Comparison of ENCODE assay signal across 21 cellular contexts in the genomic region with DNA sequence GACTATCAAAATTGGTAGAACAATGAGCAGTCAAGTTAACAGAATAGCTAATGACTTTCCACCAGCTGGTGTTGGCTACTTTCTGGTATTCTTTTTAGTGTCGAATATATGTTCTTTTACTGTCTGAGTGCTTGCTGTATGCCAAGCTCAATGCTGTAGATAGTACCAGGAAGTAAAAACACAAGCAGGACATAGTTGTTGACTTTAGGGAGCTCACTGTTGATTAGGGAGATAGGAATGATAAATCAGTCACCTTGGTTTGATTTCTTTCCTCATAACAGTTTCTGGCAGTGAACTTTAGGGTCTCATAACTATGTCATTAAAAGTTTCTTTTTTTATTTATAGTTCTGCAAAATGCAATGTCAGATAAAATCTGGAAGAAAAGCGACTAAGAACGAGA. TPM values are rescaled to one million over a fixed set of nuclear protein-coding genes. Genes with fewer than 3 reads are reported as not detected.
DNase-seq lines count a peak whose midpoint lies in the region; TF ChIP-seq lines count a peak whose summit lies in the region.
"Had no signal": no experiment of that assay in that cellular context is flagged by ENCODE, and none has a peak within 500 bp of the region (broad histone marks: within the 10 kb centered on the region; RNA-seq: fewer than 3 reads in every experiment).

No MANE protein-coding gene starts in this region.

- H3K4me1 Mint-ChIP-seq in activated naive CD4-positive, alpha-beta T cell treated with anti-CD3 and anti-CD28 coated beads for 36 hours (ENCODE audit: low read depth) = peaks cover 9% of the 10 kb centered on the region

- DNase-seq in HT-29 (ENCODE audit: low spot score) (peak; percentile 35), DMS 273 treated with DMSO at 0.1 percent for 48 hours (lab: John Stamatoyannopoulos, UW) (no peak), foreskin fibroblast (no peak), MG63 (no peak)
- no peak for DNase-seq in activated naive CD4-positive, alpha-beta T cell treated with anti-CD3 and anti-CD28 coated beads for 36 hours
- DNase-seq: ACHN; CD8-positive, alpha-beta T cell; DND-41; GM23248; KG1; NCI-H1417; NCI-H187; NCI-H2107; NCI-H446 treated with DMSO at 0.1 percent for 48 hours; NCI-H526 treated with DMSO at 0.1 percent for 48 hours; Right ventricle myocardium superior had no signal

- H3K9me3 Mint-ChIP-seq in activated naive CD4-positive, alpha-beta T cell treated with anti-CD3 and anti-CD28 coated beads for 36 hours = no peaks in the 10 kb centered on the region
- H3K9me3 Mint-ChIP-seq: CD8-positive, alpha-beta T cell had no signal

- CTCF ChIA-PET in activated naive CD4-positive, alpha-beta T cell treated with anti-CD3 and anti-CD28 coated beads for 36 hours (lab: Charles Lee) = no interaction called here

- TF ChIP-seq RAD21 in liver (IDR thresholded peaks at IDR 0.05) = no peak

- H3K27ac Mint-ChIP-seq in activated naive CD4-positive, alpha-beta T cell treated with anti-CD3 and anti-CD28 coated beads for 36 hours = no peak overlapping the region
- H3K27ac Mint-ChIP-seq: CD8-positive, alpha-beta T cell had no signal

- peak overlapping the region; percentile 93 for H3K27ac ChIP-seq in VCaP
- H3K27ac ChIP-seq in liver (ENCODE audit: low read depth in 1 of 2, low read length in 2 of 2) = no peak overlapping the region
- H3K27ac ChIP-seq: BLaER1, GM23248 had no signal

- no peak overlapping the region for H3K4me3 Mint-ChIP-seq in activated naive CD4-positive, alpha-beta T cell treated with anti-CD3 and anti-CD28 coated beads for 36 hours
- H3K4me3 Mint-ChIP-seq: CD8-positive, alpha-beta T cell had no signal

- WGBS in liver = 79% methylated on average over 3 of the region's 3 CpGs

- H3K4me3 ChIP-seq in liver (ENCODE audit: low read depth in 1 of 3, low read length in 3 of 3) = no peak overlapping the region
- no peak overlapping the region for H3K4me3 ChIP-seq in foreskin fibroblast (ENCODE audit: low read depth in 1 of 2, low read length in 2 of 2)
- H3K4me3 ChIP-seq in MG63 = no peak overlapping the region
- H3K4me3 ChIP-seq: BLaER1, GM12878, GM23248, HAP-1 had no signal

- peaks cover 50% of the 10 kb centered on the region for H3K36me3 Mint-ChIP-seq in activated naive CD4-positive, alpha-beta T cell treated with anti-CD3 and anti-CD28 coated beads for 36 hours (ENCODE audit: low read depth)

- H3K9me3 ChIP-seq in liver (ENCODE audit: control insufficient read depth in 4 of 4, low read length in 3 of 4) (no peaks in the 10 kb centered on the region), MG63 (no peaks in the 10 kb centered on the region)
- H3K9me3 ChIP-seq: BLaER1, HAP-1 had no signal

- intact Hi-C loops in activated naive CD4-positive, alpha-beta T cell treated with anti-CD3 and anti-CD28 coated beads for 36 hours (cut with micrococcal nuclease) = no loop called here

- H3K27me3 ChIP-seq in liver (ENCODE audit: control insufficient read depth in 4 of 4, insufficient read depth in 4 of 4, low read length in 3 of 4) (no peaks in the 10 kb centered on the region), MG63 (no peaks in the 10 kb centered on the region)
- H3K27me3 ChIP-seq: BLaER1 had no signal

- H3K9ac ChIP-seq in liver (ENCODE audit: low read depth in 1 of 2, low read length in 2 of 2) = no peak overlapping the region
- H3K9ac ChIP-seq: BLaER1, GM23248 had no signal

- TF ChIP-seq CTCF in VCaP (conservative IDR thresholded peaks at IDR 0.05) (no peak), liver (IDR thresholded peaks at IDR 0.05; ENCODE audit: low read depth, low read length, missing input control) (no peak), foreskin fibroblast (IDR thresholded peaks at IDR 0.05; ENCODE audit: low read depth, low read length) (no peak)

- peaks cover 0 to 2% (median 0%) of the 10 kb centered on the region in 4 donors for H3K4me1 ChIP-seq in liver (ENCODE audit: control insufficient read depth in 4 of 4, insufficient read depth in 4 of 4, low read length in 3 of 4)
- H3K4me1 ChIP-seq: HAP-1 had no signal

- peaks cover 21 to 59% (median 41%) of the 10 kb centered on the region in 4 donors for H3K36me3 ChIP-seq in liver (ENCODE audit: control insufficient read depth in 4 of 4, insufficient read depth in 3 of 4, low read depth in 1 of 4, low read length in 3 of 4)
- peaks cover 87% of the 10 kb centered on the region for H3K36me3 ChIP-seq in MG63

- no peaks in the 10 kb centered on the region for H3K27me3 Mint-ChIP-seq in activated naive CD4-positive, alpha-beta T cell treated with anti-CD3 and anti-CD28 coated beads for 36 hours (ENCODE audit: low read depth)

TF ChIP-seq in liver, 16 proteins besides CTCF, POLR2A, EP300 and RAD21:
- TF ChIP-seq FOXA1 (IDR thresholded peaks at IDR 0.05) (peak; percentile 37), FOXA2 (IDR thresholded peaks at IDR 0.05) (peak; percentile 59)
- TF ChIP-seq, protein P1, sequence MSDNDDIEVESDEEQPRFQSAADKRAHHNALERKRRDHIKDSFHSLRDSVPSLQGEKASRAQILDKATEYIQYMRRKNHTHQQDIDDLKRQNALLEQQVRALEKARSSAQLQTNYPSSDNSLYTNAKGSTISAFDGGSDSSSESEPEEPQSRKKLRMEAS (IDR thresholded peaks at IDR 0.05) = no peak

RNA-seq across cellular contexts. Expression of a gene that starts 9.0 kb away (rescaled TPM):
- 7.0 and 8.1 TPM in 2 replicates for total RNA-seq in HT-29 (2014; rRNA removed; shearing (Covaris generic))
- 1 to 10 TPM; 8.0 to 9.9 TPM for total RNA-seq in liver
- 1 to 10 TPM; 4.0 to 6.9 TPM for polyA plus RNA-seq in liver
- 10 to 100 TPM; 36.6 to 38.2 TPM for total RNA-seq in activated naive CD4-positive, alpha-beta T cell treated with anti-CD3 and anti-CD28 coated beads for 36 hours
- 19.8 and 39.3 TPM in 2 replicates for total RNA-seq in MG63 (2014; rRNA removed; shearing (Covaris generic); ENCODE audit: low replicate concordance)

RNA-seq across cellular contexts. Expression of a gene that starts 33.4 kb away (rescaled TPM):
- total RNA-seq in HT-29 (2014; rRNA removed; shearing (Covaris generic)) = 32.4 and 34.9 TPM in 2 replicates
- total RNA-seq in liver = 10 to 100 TPM; 17.9 to 53.0 TPM
- 10 to 100 TPM; 49.7 to 51.3 TPM for polyA plus RNA-seq in liver
- total RNA-seq in activated naive CD4-positive, alpha-beta T cell treated with anti-CD3 and anti-CD28 coated beads for 36 hours = 10 to 100 TPM; 25.8 to 26.3 TPM
- 18.1 and 19.2 TPM in 2 replicates for total RNA-seq in MG63 (2014; rRNA removed; shearing (Covaris generic); ENCODE audit: low replicate concordance)
